Comparison of ENCODE assay signal across 20 cellular contexts in the genomic region with DNA sequence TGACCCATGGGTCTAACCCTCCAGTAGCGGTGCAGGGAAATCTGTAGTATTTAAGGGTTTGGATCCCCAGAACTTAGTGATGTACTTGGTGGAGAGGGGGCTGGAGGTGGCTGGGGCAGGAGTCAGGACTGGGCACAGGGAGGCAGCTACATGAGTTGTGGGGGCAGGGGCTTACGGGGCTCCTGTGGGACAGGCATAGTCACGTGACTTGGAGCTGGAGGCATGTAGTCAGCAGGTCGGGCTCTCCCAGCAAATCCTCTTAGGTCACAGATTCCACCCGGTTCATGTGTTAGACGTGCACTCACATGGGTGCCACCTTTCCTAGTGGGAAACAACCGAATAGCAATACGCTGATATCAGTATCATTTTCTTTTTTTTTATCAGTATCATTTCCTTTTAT.
"Had no signal": no experiment of that assay in that cellular context is flagged by ENCODE, and none has a peak within 500 bp of the region (broad histone marks: within the 10 kb centered on the region; RNA-seq: fewer than 3 reads in every experiment).

No MANE protein-coding gene starts in this region.

- DNase-seq: Kasumi-1, MM.1S, NCI-H1105, NCI-H1417, NCI-H1436 treated with DMSO at 0.1 percent for 48 hours, NCI-H1694, NCI-H187 treated with DMSO at 0.1 percent for 48 hours, NCI-H2029 treated with DMSO at 0.1 percent for 48 hours, NCI-H2171 treated with DMSO at 0.1 percent for 48 hours, NCI-H345, NCI-H446 treated with DMSO at 0.1 percent for 48 hours, NCI-H510A treated with DMSO at 0.1 percent for 48 hours, NCI-H526, SHP77 treated with DMSO at 0.1 percent for 48 hours, SJCRH30, T-helper 1 cell had no signal

- H3K4me2 ChIP-seq: KMS-11 had no signal

- H3K9ac ChIP-seq: KMS-11 had no signal

- H3K9me3 ChIP-seq: SJCRH30 had no signal

- H3K27me3 ChIP-seq: SJCRH30 had no signal

- ATAC-seq: Panc1, Right ventricle myocardium inferior, SK-N-SH treated with all-trans-retinoic acid at 6 μM for 48 hours had no signal

- H3K36me3 ChIP-seq: SJCRH30 had no signal

- H3K27ac ChIP-seq: KMS-11, SJCRH30 had no signal

- H3K4me1 ChIP-seq: SJCRH30 had no signal

- H3K4me3 ChIP-seq: SJCRH30 had no signal
